ENCODE assay signal across 12 cellular contexts in genomic region chr1:226688056-226688748, GRCh38. TPM values are rescaled to one million over a fixed set of nuclear protein-coding genes. Genes with fewer than 3 reads are reported as not detected.
DNase-seq lines count a peak whose midpoint lies in the region; ATAC-seq, FAIRE-seq and TF ChIP-seq lines count a peak whose summit lies in the region.
"Had no signal": no experiment of that assay in that cellular context is flagged by ENCODE, and none has a peak within 500 bp of the region (broad histone marks: within the 10 kb centered on the region; RNA-seq: fewer than 3 reads in every experiment).

No MANE protein-coding gene starts in this region.

- no peak overlapping the region for H3K9ac ChIP-seq in H1 (replicated peaks in 1 of 4; ENCODE audit: extremely low read depth in 1 of 4, low read depth in 3 of 4, low read length in 3 of 4)
- H3K9ac ChIP-seq in rectal smooth muscle tissue (ENCODE audit: low read length): no peak overlapping the region
- H3K9ac ChIP-seq in neuronal stem cell (ENCODE audit: low read depth, low read length, poor library complexity): no peak overlapping the region

- no peaks in the 10 kb centered on the region for H3K23me2 ChIP-seq in H1 (ENCODE audit: low read depth, low read length)

- H3K23ac ChIP-seq in H1 (ENCODE audit: insufficient read length) (no peak overlapping the region), neuronal stem cell (ENCODE audit: low read depth, low read length, poor library complexity) (no peak overlapping the region)

- peaks cover 11% of the 10 kb centered on the region for H3K36me3 ChIP-seq in CD8-positive, alpha-beta memory T cell (ENCODE audit: insufficient read depth, low read length)
- no peaks in the 10 kb centered on the region for H3K36me3 ChIP-seq in H1 (ENCODE audit: control insufficient read depth in 2 of 4, insufficient read depth in 4 of 4, low read length in 3 of 4)
- peaks cover 5% of the 10 kb centered on the region for H3K36me3 ChIP-seq in rectal smooth muscle tissue (ENCODE audit: control insufficient read depth, insufficient read depth, low read length)
- H3K36me3 ChIP-seq in neuronal stem cell (replicated peaks in 1 of 2; ENCODE audit: control insufficient read depth in 2 of 2, insufficient read depth in 2 of 2, low read length in 2 of 2): no peaks in the 10 kb centered on the region

- no peak overlapping the region for H4K8ac ChIP-seq in H1 (ENCODE audit: extremely low read depth, insufficient read depth, low read length)
- H4K8ac ChIP-seq in neuronal stem cell (ENCODE audit: low read depth, low read length): no peak overlapping the region

- H3K56ac ChIP-seq in H1 (replicated peaks; ENCODE audit: insufficient read length, low read depth, low read length): no peak overlapping the region

- no peak for ATAC-seq in GM19452 (IDR thresholded peaks at IDR 0.05; ENCODE audit: unreplicated experiment)

- H3K14ac ChIP-seq in H1 (ENCODE audit: insufficient read length) (no peak overlapping the region), neuronal stem cell (ENCODE audit: low read length) (no peak overlapping the region)

- peaks cover 97 to 100% (median 100%) of the 10 kb centered on the region in 3 donors for H3K4me1 Mint-ChIP-seq in CD8-positive, alpha-beta memory T cell

- no peaks in the 10 kb centered on the region for H4K20me1 ChIP-seq in H1 (replicated peaks in 1 of 2; ENCODE audit: control insufficient read depth in 1 of 2, insufficient read depth in 2 of 2, low read length in 2 of 2)

- peaks cover 100% of the 10 kb centered on the region for H3K4me1 ChIP-seq in CD8-positive, alpha-beta memory T cell (ENCODE audit: insufficient read depth, low read length)
- H3K4me1 ChIP-seq in H1 (replicated peaks in 1 of 4; ENCODE audit: control insufficient read depth in 3 of 4, insufficient read depth in 4 of 4, low read length in 3 of 4) (peaks cover 2 to 9% (median 5%) of the 10 kb centered on the region in 4 experiments), rectal smooth muscle tissue (ENCODE audit: control insufficient read depth, insufficient read depth, low read length) (peaks cover 94% of the 10 kb centered on the region), neuronal stem cell (ENCODE audit: control insufficient read depth in 2 of 2, insufficient read depth in 1 of 2, low read depth in 1 of 2, low read length in 2 of 2) (peaks cover 6 to 7% of the 10 kb centered on the region in 2 donors)

- H2BK5ac ChIP-seq in H1 (ENCODE audit: low read depth, low read length) (no peak overlapping the region), neuronal stem cell (ENCODE audit: low read length) (no peak overlapping the region)

- TF ChIP-seq CTCF in H1 (IDR thresholded peaks at IDR 0.05; ENCODE audit: control extremely low read depth in 1 of 3, insufficient read depth in 1 of 3, low read depth in 1 of 3, low read length in 3 of 3): no peak

- no peak overlapping the region for H4K5ac ChIP-seq in H1 (ENCODE audit: insufficient read length, low read depth, low read length)

- no peak overlapping the region for H2BK12ac ChIP-seq in H1 (ENCODE audit: low read depth, low read length)
- no peak overlapping the region for H2BK12ac ChIP-seq in neuronal stem cell (ENCODE audit: low read length)

- H3K27me3 Mint-ChIP-seq in CD8-positive, alpha-beta memory T cell: peaks cover 0 to 2% of the 10 kb centered on the region in 2 donors

- H2AK5ac ChIP-seq in H1 (ENCODE audit: low read depth, low read length) (no peak overlapping the region), neuronal stem cell (ENCODE audit: low read depth, low read length) (no peak overlapping the region)

- no peak overlapping the region for H2BK15ac ChIP-seq in H1 (ENCODE audit: low read length)
- H2BK15ac ChIP-seq in neuronal stem cell (ENCODE audit: low read length): no peak overlapping the region

- peak overlapping the region; percentile 79 to 99 (median 96) for H3K27ac Mint-ChIP-seq in CD8-positive, alpha-beta memory T cell

- no peak overlapping the region for H3K4ac ChIP-seq in H1 (replicated peaks; ENCODE audit: insufficient read length, low read depth, low read length)
- no peak overlapping the region for H3K4ac ChIP-seq in neuronal stem cell (ENCODE audit: low read length)

- no peak for FAIRE-seq in H1 (lab: Jason Lieb, UNC)
- FAIRE-seq: endothelial cell of umbilical vein, HTR-8/SVneo had no signal

- no peak for TF ChIP-seq EP300 in H1 (IDR thresholded peaks at IDR 0.05; ENCODE audit: borderline replicate concordance in 1 of 2, low read depth in 2 of 2, low read length in 2 of 2)

- H3K4me3 Mint-ChIP-seq in CD8-positive, alpha-beta memory T cell: peak overlapping the region in 4 of 7 donors; percentile 3 to 81 (median 32)

- TF ChIP-seq RAD21 in H1 (IDR thresholded peaks at IDR 0.05 in 1 of 2, conservative IDR thresholded peaks at IDR 0.05 in 1 of 2; ENCODE audit: low read depth in 2 of 2, low read length in 2 of 2): no peak

- no peaks in the 10 kb centered on the region for H3K9me3 Mint-ChIP-seq in CD8-positive, alpha-beta memory T cell

- DNase-seq in CD8-positive, alpha-beta memory T cell: no peak
- DNase-seq in NCI-H524 (lab: John Stamatoyannopoulos, UW) (peak; percentile 25 to 66), H1 (ENCODE audit: low read depth in 1 of 2, low spot score in 2 of 2) (no peak), neuronal stem cell (ENCODE audit: low spot score) (no peak), NCI-H1694 (lab: John Stamatoyannopoulos, UW) (no peak), erythroblast (lab: John Stamatoyannopoulos, UW) (no peak)
- DNase-seq: NCI-H2171 had no signal

- H3K79me2 ChIP-seq in H1 (ENCODE audit: control insufficient read depth in 1 of 2, insufficient read depth in 2 of 2, low read length in 2 of 2): no peaks in the 10 kb centered on the region

- CTCF ChIA-PET in CD8-positive, alpha-beta memory T cell (lab: Charles Lee): interaction anchor here (0.7 to 5.4 kb wide), 22 partner anchors 8 to 194 kb away, joined by 3 to 49 read pairs (median 6); partner anchors contain the start of gene ITPKB
- CTCF ChIA-PET in H1 (lab: Charles Lee; ENCODE audit: partially characterized antibody): interaction anchor here (0.6 to 3.0 kb wide), 15 partner anchors 12 to 140 kb away, joined by 3 to 14 read pairs (median 4); no protein-coding TSS in a partner anchor

- no peak overlapping the region for H4K91ac ChIP-seq in H1 (replicated peaks; ENCODE audit: insufficient read length, low read length)
- no peak overlapping the region for H4K91ac ChIP-seq in neuronal stem cell (ENCODE audit: low read depth, low read length, poor library complexity)

- H2AFZ ChIP-seq in H1 (ENCODE audit: low read length) (no peak overlapping the region), neuronal stem cell (ENCODE audit: low read length) (no peak overlapping the region)

- H3K18ac ChIP-seq in H1 (ENCODE audit: extremely low read depth, low read length) (no peak overlapping the region), neuronal stem cell (ENCODE audit: low read length) (no peak overlapping the region)

- H2BK120ac ChIP-seq in H1 (replicated peaks; ENCODE audit: low read depth, low read length) (no peak overlapping the region), neuronal stem cell (ENCODE audit: low read depth, low read length) (no peak overlapping the region)

- H2BK20ac ChIP-seq in H1 (ENCODE audit: low read length): no peak overlapping the region

- TF ChIP-seq POLR2A in H1 (IDR thresholded peaks at IDR 0.05; ENCODE audit: control extremely low read depth in 1 of 2, low read depth in 2 of 2, low read length in 2 of 2) (no peak), erythroblast (IDR thresholded peaks at IDR 0.05; ENCODE audit: low read length) (no peak)

- peaks cover 12 to 88% (median 18%) of the 10 kb centered on the region in 3 donors for H3K36me3 Mint-ChIP-seq in CD8-positive, alpha-beta memory T cell

- 71% methylated on average over 6 of the region's 6 CpGs; no CpG with 5 or more reads in 1 of the 2 experiments for WGBS in H1 (ENCODE audit: extremely low coverage in 1 of 2, insufficient coverage in 1 of 2, insufficient read length in 1 of 2, insufficient replicate concordance in 2 of 2, low coverage in 1 of 2, low lambda C conversion rate in 2 of 2, missing lambda C conversion rate in 1 of 2), 2 experiments
- WGBS in neuronal stem cell (ENCODE audit: extremely low coverage in 2 of 2, insufficient read length in 2 of 2, insufficient replicate concordance in 1 of 2), 2 donors: no CpG with 5 or more reads among the region's 6 CpGs

- H3K4me2 ChIP-seq in H1 (ENCODE audit: insufficient read depth in 1 of 2, low read depth in 2 of 2, low read length in 2 of 2) (no peak overlapping the region), neuronal stem cell (ENCODE audit: insufficient read depth, low read length, poor library complexity, severe bottlenecking) (no peak overlapping the region)

- no peaks in the 10 kb centered on the region for H3K27me3 ChIP-seq in CD8-positive, alpha-beta memory T cell (ENCODE audit: insufficient read depth, low read length, poor library complexity, severe bottlenecking)
- peaks cover 0 to 4% (median 0%) of the 10 kb centered on the region in 4 experiments; a peak in 1 of 7 replicates for H3K27me3 ChIP-seq in H1 (replicated peaks in 1 of 4; ENCODE audit: control insufficient read depth in 3 of 4, extremely low read depth in 1 of 4, insufficient read depth in 3 of 4, low read length in 3 of 4)
- H3K27me3 ChIP-seq in rectal smooth muscle tissue (ENCODE audit: control insufficient read depth, insufficient read depth, low read length): no peaks in the 10 kb centered on the region
- H3K27me3 ChIP-seq in neuronal stem cell (ENCODE audit: control insufficient read depth in 3 of 3, insufficient read depth in 3 of 3, low read depth in 1 of 3, low read length in 3 of 3): no peaks in the 10 kb centered on the region

- H3K4me3 ChIP-seq in CD8-positive, alpha-beta memory T cell (ENCODE audit: low read length): no peak overlapping the region
- H3K4me3 ChIP-seq in H1 (ENCODE audit: extremely low read depth in 1 of 4, insufficient read depth in 2 of 4, low read depth in 3 of 4, low read length in 4 of 4): no peak overlapping the region
- H3K4me3 ChIP-seq in rectal smooth muscle tissue (ENCODE audit: low read length): no peak overlapping the region
- no peak overlapping the region for H3K4me3 ChIP-seq in neuronal stem cell (ENCODE audit: low read length in 2 of 2)
- H3K4me3 ChIP-seq: SK-N-MC had no signal

- H3K9me3 ChIP-seq in CD8-positive, alpha-beta memory T cell (ENCODE audit: low read length): no peaks in the 10 kb centered on the region
- H3K9me3 ChIP-seq in H1 (ENCODE audit: insufficient read depth in 2 of 2, low read depth in 1 of 2, low read length in 1 of 2) (no peaks in the 10 kb centered on the region), neuronal stem cell (replicated peaks in 1 of 2; ENCODE audit: control insufficient read depth in 2 of 2, insufficient read depth in 1 of 2, low read depth in 1 of 2, low read length in 2 of 2) (no peaks in the 10 kb centered on the region)

- POLR2A ChIA-PET in CD8-positive, alpha-beta memory T cell (lab: Charles Lee): interaction anchor here (0.5 to 1.0 kb wide), 4 partner anchors 10 to 1243 kb away, joined by 3 to 4 read pairs (median 3); no protein-coding TSS in a partner anchor
- POLR2A ChIA-PET in H1 (lab: Charles Lee; ENCODE audit: partially characterized antibody): interaction anchor here (0.8 to 1.7 kb wide), 3 partner anchors 13 to 33 kb away, joined by 3 to 5 read pairs (median 5); no protein-coding TSS in a partner anchor

- H3K27ac ChIP-seq in CD8-positive, alpha-beta memory T cell (ENCODE audit: low read depth, low read length): no peak overlapping the region
- no peak overlapping the region for H3K27ac ChIP-seq in H1 (ENCODE audit: low read depth, low read length)
- peak overlapping the region; percentile 88 for H3K27ac ChIP-seq in rectal smooth muscle tissue (ENCODE audit: low read depth, low read length)
- H3K27ac ChIP-seq in neuronal stem cell (replicated peaks; ENCODE audit: low read length): no peak overlapping the region
- H3K27ac ChIP-seq: SK-N-MC had no signal

- no peaks in the 10 kb centered on the region for H3K79me1 ChIP-seq in H1 (ENCODE audit: low read depth, low read length)
- no peaks in the 10 kb centered on the region for H3K79me1 ChIP-seq in neuronal stem cell (ENCODE audit: low read depth, low read length)

RNA-seq across cellular contexts. Expression of gene ITPKB, which starts 50.9 kb away (rescaled TPM):
- total RNA-seq in CD8-positive, alpha-beta memory T cell: 10 to 100 TPM; 37.7 to 39.6 TPM
- 50.1 TPM for polyA plus RNA-seq in CD8-positive, alpha-beta memory T cell
- total RNA-seq in H1 (2021; fragmentation: NEBNext Ultra II Directional; extraction: Animal tissue kit (Norgen Biotek cat#: 25700)): 4.2 and 4.8 TPM in 2 replicates
- 1.7 and 2.0 TPM in 2 replicates for polyA plus RNA-seq in H1 (2011; rRNA removed)
- 1.9 TPM for polyA plus RNA-seq in H1 (2011; cell fraction: cytosol; rRNA removed)
- polyA plus RNA-seq in H1 (2011; cell fraction: nucleus; rRNA removed): 3.6 TPM
- 3.0 to 3.4 TPM (median 3.2 TPM) in 4 replicates for polyA plus RNA-seq in H1 (2012, experiment 1 of 2)
- polyA plus RNA-seq in H1 (2012, experiment 2 of 2): 3.4 TPM
- polyA plus RNA-seq in H1 (2013, experiment 1 of 2): 2.3 TPM
- polyA plus RNA-seq in H1 (2013, experiment 2 of 2): 2.4 TPM
- polyA minus RNA-seq in H1 (2011; rRNA and poly(A)+ RNA removed): 3.7 and 4.3 TPM in 2 replicates
- 4.2 TPM for polyA minus RNA-seq in H1 (2011; cell fraction: cytosol; rRNA and poly(A)+ RNA removed)
- 6.3 TPM for polyA minus RNA-seq in H1 (2011; cell fraction: nucleus; rRNA and poly(A)+ RNA removed)
- 6.8 TPM for polyA plus RNA-seq in neuronal stem cell (2013, experiment 1 of 2)
- polyA plus RNA-seq in neuronal stem cell (2013, experiment 2 of 2): 7.0 TPM

Comparison
In these comparisons a context has a peak if more than half of its experiments do, and no peak if none do; other contexts are left out.
1. DNase-seq: peak in NCI-H524 (2 of 2); none in CD8-positive, alpha-beta memory T cell (0 of 5), H1 (0 of 2), neuronal stem cell (single experiment), NCI-H1694 (single experiment) and erythroblast (0 of 2).